Comparison of ENCODE assay signal across 1 cellular context in genomic region chr9:134088064-134088725, GRCh38.
TF ChIP-seq lines count a peak whose summit lies in the region.

No MANE protein-coding gene starts in this region.

TF ChIP-seq in GM23338, 12 proteins besides CTCF, POLR2A, EP300 and RAD21 (continued from another document):
- TF ChIP-seq, protein P1, sequence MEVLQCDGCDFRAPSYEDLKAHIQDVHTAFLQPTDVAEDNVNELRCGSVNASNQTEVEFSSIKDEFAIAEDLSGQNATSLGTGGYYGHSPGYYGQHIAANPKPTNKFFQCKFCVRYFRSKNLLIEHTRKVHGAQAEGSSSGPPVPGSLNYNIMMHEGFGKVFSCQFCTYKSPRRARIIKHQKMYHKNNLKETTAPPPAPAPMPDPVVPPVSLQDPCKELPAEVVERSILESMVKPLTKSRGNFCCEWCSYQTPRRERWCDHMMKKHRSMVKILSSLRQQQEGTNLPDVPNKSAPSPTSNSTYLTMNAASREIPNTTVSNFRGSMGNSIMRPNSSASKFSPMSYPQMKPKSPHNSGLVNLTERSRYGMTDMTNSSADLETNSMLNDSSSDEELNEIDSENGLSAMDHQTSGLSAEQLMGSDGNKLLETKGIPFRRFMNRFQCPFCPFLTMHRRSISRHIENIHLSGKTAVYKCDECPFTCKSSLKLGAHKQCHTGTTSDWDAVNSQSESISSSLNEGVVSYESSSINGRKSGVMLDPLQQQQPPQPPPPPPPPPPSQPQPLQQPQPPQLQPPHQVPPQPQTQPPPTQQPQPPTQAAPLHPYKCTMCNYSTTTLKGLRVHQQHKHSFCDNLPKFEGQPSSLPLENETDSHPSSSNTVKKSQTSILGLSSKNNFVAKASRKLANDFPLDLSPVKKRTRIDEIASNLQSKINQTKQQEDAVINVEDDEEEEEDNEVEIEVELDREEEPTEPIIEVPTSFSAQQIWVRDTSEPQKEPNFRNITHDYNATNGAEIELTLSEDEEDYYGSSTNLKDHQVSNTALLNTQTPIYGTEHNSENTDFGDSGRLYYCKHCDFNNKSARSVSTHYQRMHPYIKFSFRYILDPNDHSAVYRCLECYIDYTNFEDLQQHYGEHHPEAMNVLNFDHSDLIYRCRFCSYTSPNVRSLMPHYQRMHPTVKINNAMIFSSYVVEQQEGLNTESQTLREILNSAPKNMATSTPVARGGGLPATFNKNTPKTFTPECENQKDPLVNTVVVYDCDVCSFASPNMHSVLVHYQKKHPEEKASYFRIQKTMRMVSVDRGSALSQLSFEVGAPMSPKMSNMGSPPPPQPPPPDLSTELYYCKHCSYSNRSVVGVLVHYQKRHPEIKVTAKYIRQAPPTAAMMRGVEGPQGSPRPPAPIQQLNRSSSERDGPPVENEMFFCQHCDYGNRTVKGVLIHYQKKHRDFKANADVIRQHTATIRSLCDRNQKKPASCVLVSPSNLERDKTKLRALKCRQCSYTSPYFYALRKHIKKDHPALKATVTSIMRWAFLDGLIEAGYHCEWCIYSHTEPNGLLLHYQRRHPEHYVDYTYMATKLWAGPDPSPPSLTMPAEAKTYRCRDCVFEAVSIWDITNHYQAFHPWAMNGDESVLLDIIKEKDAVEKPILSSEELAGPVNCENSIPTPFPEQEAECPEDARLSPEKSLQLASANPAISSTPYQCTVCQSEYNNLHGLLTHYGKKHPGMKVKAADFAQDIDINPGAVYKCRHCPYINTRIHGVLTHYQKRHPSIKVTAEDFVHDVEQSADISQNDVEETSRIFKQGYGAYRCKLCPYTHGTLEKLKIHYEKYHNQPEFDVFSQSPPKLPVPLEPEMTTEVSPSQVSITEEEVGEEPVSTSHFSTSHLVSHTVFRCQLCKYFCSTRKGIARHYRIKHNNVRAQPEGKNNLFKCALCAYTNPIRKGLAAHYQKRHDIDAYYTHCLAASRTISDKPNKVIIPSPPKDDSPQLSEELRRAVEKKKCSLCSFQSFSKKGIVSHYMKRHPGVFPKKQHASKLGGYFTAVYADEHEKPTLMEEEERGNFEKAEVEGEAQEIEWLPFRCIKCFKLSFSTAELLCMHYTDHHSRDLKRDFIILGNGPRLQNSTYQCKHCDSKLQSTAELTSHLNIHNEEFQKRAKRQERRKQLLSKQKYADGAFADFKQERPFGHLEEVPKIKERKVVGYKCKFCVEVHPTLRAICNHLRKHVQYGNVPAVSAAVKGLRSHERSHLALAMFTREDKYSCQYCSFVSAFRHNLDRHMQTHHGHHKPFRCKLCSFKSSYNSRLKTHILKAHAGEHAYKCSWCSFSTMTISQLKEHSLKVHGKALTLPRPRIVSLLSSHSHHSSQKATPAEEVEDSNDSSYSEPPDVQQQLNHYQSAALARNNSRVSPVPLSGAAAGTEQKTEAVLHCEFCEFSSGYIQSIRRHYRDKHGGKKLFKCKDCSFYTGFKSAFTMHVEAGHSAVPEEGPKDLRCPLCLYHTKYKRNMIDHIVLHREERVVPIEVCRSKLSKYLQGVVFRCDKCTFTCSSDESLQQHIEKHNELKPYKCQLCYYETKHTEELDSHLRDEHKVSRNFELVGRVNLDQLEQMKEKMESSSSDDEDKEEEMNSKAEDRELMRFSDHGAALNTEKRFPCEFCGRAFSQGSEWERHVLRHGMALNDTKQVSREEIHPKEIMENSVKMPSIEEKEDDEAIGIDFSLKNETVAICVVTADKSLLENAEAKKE (CRISPR knock-in tag; IDR thresholded peaks at IDR 0.05): no peak
- TF ChIP-seq EZH2 (IDR thresholded peaks at IDR 0.05; ENCODE audit: low read depth, unreplicated experiment) (no peak), CREB1 (CRISPR knock-in tag; IDR thresholded peaks at IDR 0.05; ENCODE audit: low read depth) (no peak)
